Comparison of ENCODE assay signal across 18 cellular contexts in genomic region chr2:218326315-218326714, GRCh38. TPM values are rescaled to one million over a fixed set of nuclear protein-coding genes. Genes with fewer than 3 reads are reported as not detected.
"Had no signal": no experiment of that assay in that cellular context is flagged by ENCODE, and none has a peak within 500 bp of the region (broad histone marks: within the 10 kb centered on the region; RNA-seq: fewer than 3 reads in every experiment).

No MANE protein-coding gene starts in this region.

- H3K27me3 ChIP-seq: ovary had no signal

- DNase-seq: activated CD4-positive, alpha-beta T cell treated with anti-CD3 and anti-CD28 coated beads, Interleukin-2, amount 10 ng/mL, durations not matched to agents 7 days and 5 days; activated CD4-positive, CD25-positive, alpha-beta regulatory T cell; activated naive CD4-positive, alpha-beta T cell; activated naive CD8-positive, alpha-beta T cell treated with anti-CD3 and anti-CD28 coated beads, Interleukin-2, amount 50 U/mL, for 24 hours; aorta; effector memory CD4-positive, alpha-beta T cell; foreskin fibroblast; left colon; naive B cell; ovary; stimulated activated CD4-positive, alpha-beta T cell treated with anti-CD3 and anti-CD28 coated beads, Interleukin-1b, Interleukin-23, amount 100 ng/mL, for 48 hours had no signal

- H3K27ac Mint-ChIP-seq: activated CD4-positive, alpha-beta T cell treated with anti-CD3 and anti-CD28 coated beads, Interleukin-2, amount 10 ng/mL, durations not matched to agents 7 days and 5 days; activated naive CD8-positive, alpha-beta T cell treated with anti-CD3 and anti-CD28 coated beads, Interleukin-2, amount 50 U/mL, for 24 hours; naive B cell; stimulated activated effector memory CD8-positive, alpha-beta T cell treated with anti-CD3 and anti-CD28 coated beads, Interleukin-12 subunit alpha, Interleukin-12 subunit beta, amount 100 ng/mL, for 72 hours; T-helper 2 cell treated with Interferon-gamma antibody and Interleukin-4, amounts not matched to agents 5 μg/mL and 100 μg/mL, for 36 hours had no signal

- H3K4me3 ChIP-seq: ovary had no signal

- H3K27ac ChIP-seq: ovary had no signal

- ATAC-seq: activated naive CD8-positive, alpha-beta T cell treated with anti-CD3 and anti-CD28 coated beads, Interleukin-2, amount 50 U/mL, for 24 hours; left colon; sciatic nerve; stimulated activated effector memory CD8-positive, alpha-beta T cell treated with anti-CD3 and anti-CD28 coated beads, Interleukin-12 subunit alpha, Interleukin-12 subunit beta, amount 100 ng/mL, for 72 hours had no signal

- H3K9me3 Mint-ChIP-seq: activated CD4-positive, alpha-beta T cell treated with anti-CD3 and anti-CD28 coated beads, Interleukin-2, amount 10 ng/mL, durations not matched to agents 7 days and 5 days; activated naive CD8-positive, alpha-beta T cell treated with anti-CD3 and anti-CD28 coated beads, Interleukin-2, amount 50 U/mL, for 24 hours; dendritic cell treated with granulocyte-macrophage colony-stimulating factor and Interleukin-4, amounts not matched to agents 40 ng/mL and 50 ng/mL, for 4 days; naive B cell; stimulated activated effector memory CD8-positive, alpha-beta T cell treated with anti-CD3 and anti-CD28 coated beads, Interleukin-12 subunit alpha, Interleukin-12 subunit beta, amount 100 ng/mL, for 72 hours; T-helper 2 cell treated with Interferon-gamma antibody and Interleukin-4, amounts not matched to agents 5 μg/mL and 100 μg/mL, for 36 hours had no signal

- H3K36me3 ChIP-seq: ovary had no signal

- H3K9me3 ChIP-seq: ovary had no signal

- H3K36me3 Mint-ChIP-seq: naive B cell; stimulated activated effector memory CD8-positive, alpha-beta T cell treated with anti-CD3 and anti-CD28 coated beads, Interleukin-12 subunit alpha, Interleukin-12 subunit beta, amount 100 ng/mL, for 72 hours had no signal

- H3K27me3 Mint-ChIP-seq: dendritic cell treated with granulocyte-macrophage colony-stimulating factor and Interleukin-4, amounts not matched to agents 40 ng/mL and 50 ng/mL, for 4 days had no signal

- H3K4me3 Mint-ChIP-seq: activated CD4-positive, alpha-beta T cell treated with anti-CD3 and anti-CD28 coated beads, Interleukin-2, amount 10 ng/mL, durations not matched to agents 7 days and 5 days; activated naive CD8-positive, alpha-beta T cell treated with anti-CD3 and anti-CD28 coated beads, Interleukin-2, amount 50 U/mL, for 24 hours; stimulated activated effector memory CD8-positive, alpha-beta T cell treated with anti-CD3 and anti-CD28 coated beads, Interleukin-12 subunit alpha, Interleukin-12 subunit beta, amount 100 ng/mL, for 72 hours; T-helper 2 cell treated with Interferon-gamma antibody and Interleukin-4, amounts not matched to agents 5 μg/mL and 100 μg/mL, for 36 hours had no signal

RNA-seq across cellular contexts. Expression of gene CATIP, which starts 30.3 kb away (rescaled TPM):
- total RNA-seq: activated CD4-positive, alpha-beta T cell treated with anti-CD3 and anti-CD28 coated beads, Interleukin-2, amount 10 ng/mL, durations not matched to agents 7 days and 5 days; aorta; left colon; lung microvascular endothelial cell; pulmonary artery endothelial cell; sciatic nerve; urinary bladder had no signal
- polyA plus RNA-seq: urinary bladder had no signal

RNA-seq across cellular contexts. Expression of gene SLC11A1, which starts 55.8 kb away (rescaled TPM):
- total RNA-seq: pulmonary artery endothelial cell had no signal
